In genomic region chr16:24977673-24978065, GRCh38 we compare ENCODE assay signal across 11 cellular contexts. TPM values are rescaled to one million over a fixed set of nuclear protein-coding genes. Genes with fewer than 3 reads are reported as not detected.
DNase-seq lines count a peak whose midpoint lies in the region; ATAC-seq and TF ChIP-seq lines count a peak whose summit lies in the region.
"Had no signal": no experiment of that assay in that cellular context is flagged by ENCODE, and none has a peak within 500 bp of the region (broad histone marks: within the 10 kb centered on the region; RNA-seq: fewer than 3 reads in every experiment).

No MANE protein-coding gene starts in this region.

- H3K27me3 Mint-ChIP-seq in neural progenitor cell (ENCODE audit: insufficient read depth, low read depth), result no peaks in the 10 kb centered on the region

- H3K4me3 ChIP-seq in AG10803 (ENCODE audit: low read length) (no peak overlapping the region), Panc1 (ENCODE audit: low read depth in 2 of 2, low read length in 2 of 2) (no peak overlapping the region), esophagus squamous epithelium (no peak overlapping the region), neural progenitor cell (no peak overlapping the region)

- H3K4me1 Mint-ChIP-seq in neural progenitor cell, result peaks cover 17% of the 10 kb centered on the region

- ATAC-seq in Panc1, result no peak

- in situ Hi-C loops in Panc1 (cut with HindIII; ENCODE audit: low pct_unique_long_range_greater_than_20kb, low sequenced_read_pairs), result no loop called here

- 51 to 65% methylated on average over 5 of the region's 5 CpGs for WGBS in esophagus squamous epithelium, 2 donors

- CTCF ChIA-PET in Panc1 (lab: Charles Lee), result no interaction called here

- H3K9ac ChIP-seq in neural progenitor cell, result no peak overlapping the region

- TF ChIP-seq CTCF in AG10803 (conservative IDR thresholded peaks at IDR 0.05; ENCODE audit: low read length), result no peak
- no peak for TF ChIP-seq CTCF in Panc1 (IDR thresholded peaks at IDR 0.05)
- no peak for TF ChIP-seq CTCF in esophagus squamous epithelium (IDR thresholded peaks at IDR 0.05)
- TF ChIP-seq CTCF in neural progenitor cell (IDR thresholded peaks at IDR 0.05), result no peak

- POLR2A ChIA-PET in Panc1 (lab: Charles Lee), result no interaction called here

- DNase-seq in AG10803 (ENCODE audit: low read depth) (peak; percentile 84), Panc1 (ENCODE audit: low read depth, low spot score) (no peak), esophagus squamous epithelium (lab: John Stamatoyannopoulos, UW) (no peak), neural progenitor cell (ENCODE audit: low spot score) (no peak), NOMO-1 treated with dmso at 0.1 percent for 144 hours (lab: John Stamatoyannopoulos, UW; ENCODE audit: unreplicated experiment) (no peak), NCI-H510A treated with DMSO at 0.1 percent for 48 hours (lab: John Stamatoyannopoulos, UW) (no peak), Kasumi-1 (lab: John Stamatoyannopoulos, UW) (no peak), NCI-H69 (lab: John Stamatoyannopoulos, UW) (no peak)
- DNase-seq: activated gamma-delta T cell treated with Interleukin-2 at 50 U/mL for 16 hours, DND-41, immature natural killer cell had no signal

- H3K4me1 ChIP-seq in Panc1 (ENCODE audit: control insufficient read depth, insufficient read depth, low read length), result peaks cover 38% of the 10 kb centered on the region
- H3K4me1 ChIP-seq in esophagus squamous epithelium, result peaks cover 7 to 62% (median 14%) of the 10 kb centered on the region in 3 donors
- no peaks in the 10 kb centered on the region for H3K4me1 ChIP-seq in neural progenitor cell

- H3K9me3 Mint-ChIP-seq in neural progenitor cell, result no peaks in the 10 kb centered on the region
- H3K9me3 Mint-ChIP-seq: immature natural killer cell had no signal

- H3K4me3 Mint-ChIP-seq in neural progenitor cell, result no peak overlapping the region
- H3K4me3 Mint-ChIP-seq: immature natural killer cell had no signal

- no peak overlapping the region for H3K4me2 ChIP-seq in neural progenitor cell

- no peak overlapping the region for H2AFZ ChIP-seq in neural progenitor cell (replicated peaks)

- H3K36me3 ChIP-seq in Panc1 (ENCODE audit: control insufficient read depth, insufficient read depth, low read length) (no peaks in the 10 kb centered on the region), esophagus squamous epithelium (peaks cover 0 to 55% (median 6%) of the 10 kb centered on the region in 3 donors), neural progenitor cell (no peaks in the 10 kb centered on the region)

- H3K79me2 ChIP-seq in neural progenitor cell (ENCODE audit: low read depth), result peaks cover 47% of the 10 kb centered on the region

- no TSS peak for BruUV-seq in Panc1 (replicated peaks; lab: Mats Ljungman, UMichigan)

- H3K27ac ChIP-seq in Panc1 (ENCODE audit: low read length) (peak overlapping the region; percentile 60; the same call in 1 of the 2 replicates), esophagus squamous epithelium (peak overlapping the region in 3 of 4 donors; percentile 61 to 79 (median 63)), neural progenitor cell (no peak overlapping the region)

- H3K9me3 ChIP-seq in Panc1 (ENCODE audit: control insufficient read depth, insufficient read depth, low read depth, low read length) (peaks cover 3% of the 10 kb centered on the region; the same call in 1 of the 2 replicates), esophagus squamous epithelium (no peaks in the 10 kb centered on the region), neural progenitor cell (ENCODE audit: low read depth) (no peaks in the 10 kb centered on the region)

- no peaks in the 10 kb centered on the region for H3K27me3 ChIP-seq in Panc1 (ENCODE audit: control insufficient read depth, insufficient read depth, low read length)
- H3K27me3 ChIP-seq in esophagus squamous epithelium, result no peaks in the 10 kb centered on the region
- H3K27me3 ChIP-seq in neural progenitor cell, result no peaks in the 10 kb centered on the region

- H3F3A ChIP-seq in neural progenitor cell (ENCODE audit: low read depth), result no peaks in the 10 kb centered on the region

- peaks cover 32% of the 10 kb centered on the region for H4K20me1 ChIP-seq in neural progenitor cell (ENCODE audit: low read depth)

- H3K27ac Mint-ChIP-seq in neural progenitor cell, result peak overlapping the region; percentile 64

- TF ChIP-seq POLR2A in esophagus squamous epithelium (IDR thresholded peaks at IDR 0.05), result no peak

- intact Hi-C loops in Panc1 (cut with micrococcal nuclease; ENCODE audit: unreplicated experiment) (no loop called here), esophagus squamous epithelium (cut with DNase I) (no loop called here)

- peaks cover 30% of the 10 kb centered on the region for H3K36me3 Mint-ChIP-seq in neural progenitor cell

RNA-seq across cellular contexts. Expression of gene ARHGAP17, which starts 37.5 kb away (rescaled TPM):
- total RNA-seq in Panc1 (2021; ENCODE audit: unreplicated experiment) (113 TPM), esophagus squamous epithelium (10 to 100 TPM; 36.2 to 48.1 (median 43.2) TPM), neural progenitor cell (ENCODE audit: low replicate concordance) (33.1 and 53.9 TPM in 2 replicates)
- polyA plus RNA-seq in Panc1 (2012; ENCODE audit: insufficient read length), result 75.4 TPM
